ENCODE assay signal across 20 cellular contexts in genomic region chr20:2738734-2739398, GRCh38. TPM values are rescaled to one million over a fixed set of nuclear protein-coding genes. Genes with fewer than 3 reads are reported as not detected.
"Had no signal": no experiment of that assay in that cellular context is flagged by ENCODE, and none has a peak within 500 bp of the region (broad histone marks: within the 10 kb centered on the region; RNA-seq: fewer than 3 reads in every experiment).

No MANE protein-coding gene starts in this region.

- H3K27ac ChIP-seq: adrenal gland, hepatocyte, spleen, WERI-Rb-1 had no signal

- H3K4me3 Mint-ChIP-seq: activated naive CD4-positive, alpha-beta T cell treated with anti-CD3 and anti-CD28 coated beads for 36 hours; activated T-helper 17 cell treated with anti-CD3 and anti-CD28 coated beads, Interleukin-2, amount 50 U/mL, for 72 hours; dendritic cell treated with granulocyte-macrophage colony-stimulating factor and Interleukin-4, amounts not matched to agents 40 ng/mL and 50 ng/mL, for 4 days; neural crest cell; stimulated activated memory B cell treated with anti-CD40 and anti-IgM and Interleukin-4, amounts not matched to agents 10 μg/mL and 1 μg/mL and 100 μg/mL, for 72 hours had no signal

- H3K9me3 Mint-ChIP-seq: activated naive CD4-positive, alpha-beta T cell treated with anti-CD3 and anti-CD28 coated beads for 36 hours; activated T-helper 17 cell treated with anti-CD3 and anti-CD28 coated beads, Interleukin-2, amount 50 U/mL, for 72 hours; dendritic cell treated with granulocyte-macrophage colony-stimulating factor and Interleukin-4, amounts not matched to agents 40 ng/mL and 50 ng/mL, for 4 days; effector memory CD8-positive, alpha-beta T cell; stimulated activated memory B cell treated with anti-CD40 and anti-IgM and Interleukin-4, amounts not matched to agents 10 μg/mL and 1 μg/mL and 100 μg/mL, for 72 hours had no signal

- H3K36me3 Mint-ChIP-seq: stimulated activated memory B cell treated with anti-CD40 and anti-IgM and Interleukin-4, amounts not matched to agents 10 μg/mL and 1 μg/mL and 100 μg/mL, for 72 hours had no signal

- H3K4me1 Mint-ChIP-seq: neural crest cell had no signal

- DNase-seq: activated CD4-positive, alpha-beta T cell treated with anti-CD3 and anti-CD28 coated beads, Interleukin-2, amount 50 U/mL, for 4 hours; activated naive CD4-positive, alpha-beta T cell treated with anti-CD3 and anti-CD28 coated beads for 36 hours; activated T-cell treated with anti-CD3 and anti-CD28 coated beads, Interleukin-2, amount 50 U/mL, for 1 hour; adrenal gland; effector memory CD8-positive, alpha-beta T cell; foreskin fibroblast; retina; spleen; stimulated activated CD4-positive, alpha-beta T cell treated with anti-CD3 and anti-CD28 coated beads, Interleukin-4, amount 100 ng/mL, for 4 hours; WERI-Rb-1 had no signal

- H2AFZ ChIP-seq: hepatocyte had no signal

- H3K4me1 ChIP-seq: adrenal gland had no signal

- H3K79me2 ChIP-seq: hepatocyte had no signal

- H3K4me2 ChIP-seq: hepatocyte had no signal

- H3K36me3 ChIP-seq: adrenal gland, spleen, WERI-Rb-1 had no signal

- H3K4me3 ChIP-seq: adrenal gland, hepatocyte, lung, spleen had no signal

- H3K9me3 ChIP-seq: adrenal gland, spleen had no signal

- H3K27me3 ChIP-seq: adrenal gland, hepatocyte had no signal

- ATAC-seq: activated T-helper 17 cell treated with anti-CD3 and anti-CD28 coated beads, Interleukin-2, amount 50 U/mL, for 72 hours; effector memory CD8-positive, alpha-beta T cell; stimulated activated memory B cell treated with anti-CD40 and anti-IgM and Interleukin-4, amounts not matched to agents 10 μg/mL and 1 μg/mL and 100 μg/mL, for 72 hours had no signal

- H3K27me3 Mint-ChIP-seq: activated T-helper 17 cell treated with anti-CD3 and anti-CD28 coated beads, Interleukin-2, amount 50 U/mL, for 72 hours had no signal

- FAIRE-seq: astrocyte, bronchial epithelial cell, keratinocyte, urothelium cell line had no signal

- H3K27ac Mint-ChIP-seq: activated naive CD4-positive, alpha-beta T cell treated with anti-CD3 and anti-CD28 coated beads for 36 hours; activated T-helper 17 cell treated with anti-CD3 and anti-CD28 coated beads, Interleukin-2, amount 50 U/mL, for 72 hours; dendritic cell treated with granulocyte-macrophage colony-stimulating factor and Interleukin-4, amounts not matched to agents 40 ng/mL and 50 ng/mL, for 4 days; stimulated activated memory B cell treated with anti-CD40 and anti-IgM and Interleukin-4, amounts not matched to agents 10 μg/mL and 1 μg/mL and 100 μg/mL, for 72 hours had no signal

RNA-seq across cellular contexts. Expression of gene EBF4, which starts 46.3 kb away (rescaled TPM):
- polyA plus RNA-seq: keratinocyte had no signal
